9 cellular contexts compared by ENCODE assay signal in genomic region chr1:207049974-207050391, GRCh38. TPM values are rescaled to one million over a fixed set of nuclear protein-coding genes. Genes with fewer than 3 reads are reported as not detected.
DNase-seq lines count a peak whose midpoint lies in the region; ATAC-seq and TF ChIP-seq lines count a peak whose summit lies in the region.
"Had no signal": no experiment of that assay in that cellular context is flagged by ENCODE, and none has a peak within 500 bp of the region (broad histone marks: within the 10 kb centered on the region; RNA-seq: fewer than 3 reads in every experiment).

No MANE protein-coding gene starts in this region.

- peak overlapping the region; percentile 98 for H3K9ac ChIP-seq in OCI-LY1 (ENCODE audit: low read length)

- ATAC-seq in HG03196 (IDR thresholded peaks at IDR 0.05; ENCODE audit: unreplicated experiment): peak; percentile 37
- ATAC-seq in esophagus mucosa: no peak

- peaks cover 5% of the 10 kb centered on the region; the same call in 1 of the 2 replicates for H3F3A ChIP-seq in OCI-LY1 (ENCODE audit: insufficient read depth, low read length)

- H2AFZ ChIP-seq in OCI-LY1 (ENCODE audit: low read length): no peak overlapping the region
- peak overlapping the region; percentile 95 for H2AFZ ChIP-seq in osteoblast (ENCODE audit: low read length)

- peak; percentile 12 for DNase-seq in GF-D8 (lab: John Stamatoyannopoulos, UW)
- peak; percentile 51 for DNase-seq in activated naive CD4-positive, alpha-beta T cell treated with anti-CD3 and anti-CD28 coated beads, Interleukin-2, amount 50 U/mL, for 16 hours
- DNase-seq in germinal center (ENCODE audit: low spot score): peak; percentile 72
- DNase-seq in osteoblast (ENCODE audit: insufficient read length, low spot score, missing footprints): no peak
- no peak for DNase-seq in NCI-H774 (lab: John Stamatoyannopoulos, UW)

- H3K4me3 ChIP-seq in OCI-LY1 (ENCODE audit: low read depth, low read length, poor library complexity, severe bottlenecking) (peak overlapping the region; percentile 96), osteoblast (ENCODE audit: insufficient read depth, low read length) (peak overlapping the region; percentile 97)

- H3K27me3 ChIP-seq in OCI-LY1 (ENCODE audit: insufficient read depth, low read length) (no peaks in the 10 kb centered on the region), osteoblast (ENCODE audit: insufficient read depth, low read length) (no peaks in the 10 kb centered on the region)

- no peaks in the 10 kb centered on the region for H3K9me2 ChIP-seq in OCI-LY1 (ENCODE audit: low read depth, low read length)

- H3K36me3 ChIP-seq in OCI-LY1 (ENCODE audit: insufficient read depth, low read length) (peaks cover 47% of the 10 kb centered on the region), osteoblast (ENCODE audit: insufficient read depth, low read length) (peaks cover 22% of the 10 kb centered on the region)

- peaks cover 70% of the 10 kb centered on the region for H3K4me1 ChIP-seq in OCI-LY1 (ENCODE audit: insufficient read depth, low read length, severe bottlenecking)
- H3K4me1 ChIP-seq in osteoblast (ENCODE audit: insufficient read depth, low read length): peaks cover 36% of the 10 kb centered on the region

- H3K79me2 ChIP-seq in OCI-LY1 (ENCODE audit: insufficient read depth, low read length) (peaks cover 41% of the 10 kb centered on the region), osteoblast (ENCODE audit: insufficient read depth, low read length) (peaks cover 56% of the 10 kb centered on the region)

- peak overlapping the region; percentile 61 for H3K27ac ChIP-seq in OCI-LY1 (ENCODE audit: low read depth, low read length, poor library complexity, severe bottlenecking)
- peak overlapping the region; percentile 95 for H3K27ac ChIP-seq in osteoblast (ENCODE audit: low read depth, low read length)

- H3K4me2 ChIP-seq in OCI-LY1 (ENCODE audit: low read length) (peak overlapping the region; percentile 91), osteoblast (ENCODE audit: insufficient read depth, low read length) (peak overlapping the region; percentile 95)

- H3K9me3 ChIP-seq in OCI-LY1 (ENCODE audit: low read length): no peaks in the 10 kb centered on the region
- no peaks in the 10 kb centered on the region for H3K9me3 ChIP-seq in osteoblast (ENCODE audit: low read depth, low read length)

- TF ChIP-seq CTCF in OCI-LY1 (IDR thresholded peaks at IDR 0.05; ENCODE audit: low read length): peak; percentile 86
- peak; percentile 82 for TF ChIP-seq CTCF in osteoblast (IDR thresholded peaks at IDR 0.05; ENCODE audit: extremely low read depth, low read depth, low read length)

- H4K20me1 ChIP-seq in OCI-LY1 (ENCODE audit: insufficient read depth, low read length) (no peaks in the 10 kb centered on the region; the same call in 1 of the 2 replicates), osteoblast (ENCODE audit: insufficient read depth, low read length) (peaks cover 28% of the 10 kb centered on the region)

RNA-seq across cellular contexts. Expression of gene YOD1, which starts 1.0 kb away (rescaled TPM):
- total RNA-seq in osteoblast: 8.0 and 8.3 TPM in 2 replicates
- 14.4 TPM for total RNA-seq in esophagus mucosa

RNA-seq across cellular contexts. Expression of gene PFKFB2, which starts 3.1 kb away (rescaled TPM):
- total RNA-seq in osteoblast: 14.5 and 17.7 TPM in 2 replicates
- 20.3 TPM for total RNA-seq in esophagus mucosa

RNA-seq across cellular contexts. Expression of gene C1orf116, which starts 17.4 kb away (rescaled TPM):
- total RNA-seq in osteoblast (not detected in 2 replicates), esophagus mucosa (62.2 TPM)

RNA-seq across cellular contexts. Expression of gene C4BPB, which starts 38.7 kb away (rescaled TPM):
- not detected in 2 replicates for total RNA-seq in osteoblast
- total RNA-seq in esophagus mucosa: not detected
- total RNA-seq: pulmonary artery endothelial cell had no signal

RNA-seq across cellular contexts. Expression of gene C4BPA, which starts 54.0 kb away (rescaled TPM):
- not detected in 2 replicates for total RNA-seq in osteoblast
- 0.24 TPM for total RNA-seq in esophagus mucosa
- total RNA-seq: pulmonary artery endothelial cell had no signal

Comparison
In these comparisons a context has a peak if more than half of its experiments do, and no peak if none do; other contexts are left out.
1. DNase-seq: peak in GF-D8 (single experiment), activated naive CD4-positive, alpha-beta T cell treated with anti-CD3 and anti-CD28 coated beads, Interleukin-2, amount 50 U/mL, for 16 hours (single experiment) and germinal center (single experiment); none in osteoblast (single experiment) and NCI-H774 (single experiment).
2. RNA of gene C1orf116, which starts 17.4 kb away (total RNA-seq): 62.2 TPM in esophagus mucosa (single experiment); not detected in osteoblast; every median in the first group is over 10 times any median in the second.